11 cellular contexts compared by ENCODE assay signal in the genomic region with DNA sequence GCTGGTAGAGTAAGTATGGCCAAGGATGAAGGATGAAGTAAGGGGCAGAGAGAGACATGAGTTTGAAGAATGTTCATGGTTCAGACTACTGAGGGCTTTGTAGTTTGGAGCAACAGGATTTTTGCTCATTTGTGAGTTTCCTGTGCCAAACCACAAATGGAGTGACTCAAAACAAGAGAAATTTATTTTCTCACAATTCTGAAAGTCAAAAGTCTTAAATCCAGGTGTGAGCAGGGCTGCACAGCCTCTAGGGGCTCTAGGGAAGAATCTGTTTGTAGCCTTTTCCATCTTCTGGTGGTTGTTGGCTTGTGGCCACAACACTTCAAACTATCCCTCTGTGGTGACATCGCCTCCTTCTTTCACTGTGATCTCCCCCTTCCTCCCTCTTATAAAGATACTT. TPM values are rescaled to one million over a fixed set of nuclear protein-coding genes. Genes with fewer than 3 reads are reported as not detected.
DNase-seq lines count a peak whose midpoint lies in the region; ATAC-seq and TF ChIP-seq lines count a peak whose summit lies in the region.
"Had no signal": no experiment of that assay in that cellular context is flagged by ENCODE, and none has a peak within 500 bp of the region (broad histone marks: within the 10 kb centered on the region; RNA-seq: fewer than 3 reads in every experiment).

No MANE protein-coding gene starts in this region.

- peaks cover 0 to 2% of the 10 kb centered on the region in 2 donors for H3K36me3 Mint-ChIP-seq in CD14-positive monocyte

- no peak for TF ChIP-seq CTCF in lower lobe of right lung (IDR thresholded peaks at IDR 0.05)
- TF ChIP-seq CTCF in CD14-positive monocyte (IDR thresholded peaks at IDR 0.05) = no peak

- H3K9me3 ChIP-seq in lower lobe of right lung = no peaks in the 10 kb centered on the region

- intact Hi-C loops in lower lobe of right lung (cut with DNase I) = no loop called here
- intact Hi-C loops in CD14-positive monocyte (cut with micrococcal nuclease) = no loop called here

- no peak overlapping the region for H3K27ac ChIP-seq in lower lobe of right lung

- H3K4me3 Mint-ChIP-seq in CD14-positive monocyte = no peak overlapping the region

- H3K27me3 ChIP-seq in lower lobe of right lung (ENCODE audit: low read depth) = no peaks in the 10 kb centered on the region

- H3K4me3 ChIP-seq in lower lobe of right lung = no peak overlapping the region
- H3K4me3 ChIP-seq: skin epidermis had no signal

- peaks cover 0 to 3% (median 0%) of the 10 kb centered on the region in 3 donors for H3K27me3 Mint-ChIP-seq in CD14-positive monocyte (ENCODE audit: low read depth in 3 of 3)

- H3K9me3 Mint-ChIP-seq in CD14-positive monocyte = peaks cover 0 to 12% (median 4%) of the 10 kb centered on the region in 7 donors

- ATAC-seq in GM18498 (IDR thresholded peaks at IDR 0.05; ENCODE audit: unreplicated experiment) (peak; percentile 62), GM19468 (IDR thresholded peaks at IDR 0.05; ENCODE audit: extremely low read depth, unreplicated experiment) (peak; percentile 52), HG03439 (IDR thresholded peaks at IDR 0.05; ENCODE audit: unreplicated experiment) (peak; percentile 53), lower lobe of right lung (no peak)

- peak; percentile 19 for DNase-seq in central memory CD4-positive, alpha-beta T cell
- DNase-seq in CD1c-positive myeloid dendritic cell (ENCODE audit: extremely low spot score) (no peak), HCEC 1CT (no peak), lower lobe of right lung (no peak), CD14-positive monocyte (ENCODE audit: low spot score) (no peak)
- DNase-seq: NCI-H1436 treated with DMSO at 0.1 percent for 48 hours, SHP77 treated with DMSO at 0.1 percent for 48 hours had no signal

- H3K36me3 ChIP-seq in lower lobe of right lung = no peaks in the 10 kb centered on the region

- H3K4me1 ChIP-seq in lower lobe of right lung = peaks cover 7% of the 10 kb centered on the region

- H3K27ac Mint-ChIP-seq in CD14-positive monocyte = no peak overlapping the region

- peaks cover 6% of the 10 kb centered on the region for H3K4me1 Mint-ChIP-seq in CD14-positive monocyte

RNA-seq across cellular contexts. Expression of gene RHOU, which starts 58.9 kb away (rescaled TPM):
- 22.9 TPM for total RNA-seq in lower lobe of right lung
- polyA plus RNA-seq in CD14-positive monocyte = 1 to 10 TPM; 4.1 to 4.8 TPM

Comparison
In these comparisons a context has a peak if more than half of its experiments do, and no peak if none do; other contexts are left out.
1. ATAC-seq: peak in GM18498 (single experiment), GM19468 (single experiment) and HG03439 (single experiment); none in lower lobe of right lung (0 of 2).